In the genomic region with DNA sequence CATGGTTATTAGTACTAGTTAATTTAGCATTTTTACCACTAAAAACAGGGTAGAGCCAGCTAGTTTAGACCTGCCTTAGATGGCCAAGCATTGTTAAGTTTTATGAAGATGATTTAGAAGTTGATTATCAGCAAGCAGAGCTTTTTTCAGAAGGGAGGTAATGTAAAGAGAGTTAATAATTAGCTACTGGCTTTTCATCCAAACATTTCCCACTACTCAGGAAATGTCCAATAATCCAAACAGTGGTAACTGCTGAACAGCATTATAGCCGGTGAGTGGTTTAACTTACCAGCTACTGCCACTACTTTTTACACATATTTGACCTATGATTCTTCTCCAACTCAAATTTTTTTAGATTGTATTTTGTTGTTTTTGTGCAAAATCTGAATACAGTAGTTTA, we compare ENCODE assay signal across 11 cellular contexts. TPM values are rescaled to one million over a fixed set of nuclear protein-coding genes. Genes with fewer than 3 reads are reported as not detected.
DNase-seq lines count a peak whose midpoint lies in the region; ATAC-seq, FAIRE-seq and TF ChIP-seq lines count a peak whose summit lies in the region.
"Had no signal": no experiment of that assay in that cellular context is flagged by ENCODE, and none has a peak within 500 bp of the region (broad histone marks: within the 10 kb centered on the region; RNA-seq: fewer than 3 reads in every experiment).

No MANE protein-coding gene starts in this region.

- no peak for ATAC-seq in HG02642 (IDR thresholded peaks at IDR 0.05; ENCODE audit: poor library complexity, unreplicated experiment)

- H3K9ac ChIP-seq in HUES6 (ENCODE audit: low read length) (no peak overlapping the region), neural progenitor cell (no peak overlapping the region)

- no peaks in the 10 kb centered on the region for H3K4me1 Mint-ChIP-seq in neural progenitor cell

- H3K4me1 ChIP-seq in HUES6 (ENCODE audit: control insufficient read depth, insufficient read depth, low read length) (peaks cover 10% of the 10 kb centered on the region; the same call in 1 of the 2 replicates), neural progenitor cell (no peaks in the 10 kb centered on the region)

- H4K20me1 ChIP-seq in neural progenitor cell (ENCODE audit: low read depth), result no peaks in the 10 kb centered on the region

- no peaks in the 10 kb centered on the region for H3K27me3 ChIP-seq in AG04450 (ENCODE audit: control insufficient read depth, insufficient read depth, low read length)
- H3K27me3 ChIP-seq in HUES6 (ENCODE audit: control insufficient read depth, insufficient read depth, low read length), result no peaks in the 10 kb centered on the region
- H3K27me3 ChIP-seq in neural progenitor cell, result peaks cover 19% of the 10 kb centered on the region

- POLR2A ChIA-PET in AG04450 (lab: Yijun Ruan, JAX), result interaction anchor here (1.8 kb wide), 1 partner anchor 10 kb away, joined by 9 read pairs; no protein-coding TSS in a partner anchor

- H3K9me3 ChIP-seq in AG04450 (ENCODE audit: control insufficient read depth, insufficient read depth, low read length) (no peaks in the 10 kb centered on the region), HUES6 (ENCODE audit: control insufficient read depth, insufficient read depth, low read depth, low read length) (no peaks in the 10 kb centered on the region), neural progenitor cell (ENCODE audit: low read depth) (no peaks in the 10 kb centered on the region)

- peak overlapping the region; percentile 89 for H3K4me3 Mint-ChIP-seq in neural progenitor cell

- no peak overlapping the region for H3K4me2 ChIP-seq in neural progenitor cell

- TF ChIP-seq CTCF in AG04450 (IDR thresholded peaks at IDR 0.05; ENCODE audit: low read depth, low read length) (no peak), coronary artery (IDR thresholded peaks at IDR 0.05) (no peak), neural progenitor cell (IDR thresholded peaks at IDR 0.05) (no peak)

- H2AFZ ChIP-seq in neural progenitor cell (replicated peaks), result no peak overlapping the region

- no peaks in the 10 kb centered on the region for H3K36me3 ChIP-seq in HUES6 (ENCODE audit: control insufficient read depth, insufficient read depth, low read length)
- H3K36me3 ChIP-seq in neural progenitor cell, result no peaks in the 10 kb centered on the region

- no peaks in the 10 kb centered on the region for H3K79me2 ChIP-seq in neural progenitor cell (ENCODE audit: low read depth)

- CTCF ChIA-PET in AG04450 (lab: Charles Lee), result interaction anchor here (0.8 to 2.5 kb wide), 2 partner anchors 12 to 126 kb away, joined by 3 to 13 read pairs; no protein-coding TSS in a partner anchor

- DNase-seq in AG04450 (ENCODE audit: low read depth, low spot score) (no peak), coronary artery (ENCODE audit: low spot score) (no peak), neural progenitor cell (ENCODE audit: low spot score) (no peak), RCC 7860 (ENCODE audit: low spot score) (no peak), activated gamma-delta T cell treated with Interleukin-2 at 50 U/mL for 16 hours (no peak), SIG-M5 treated with dmso at 0.1 percent for 504 hours (lab: John Stamatoyannopoulos, UW; ENCODE audit: unreplicated experiment) (no peak)
- DNase-seq: dermis blood vessel endothelial cell; DMS79 treated with DMSO at 0.1 percent for 48 hours; stimulated activated CD4-positive, alpha-beta T cell treated with anti-CD3 and anti-CD28 coated beads, Interleukin-4, amount 100 ng/mL, for 4 hours had no signal

- H3K4me3 ChIP-seq in AG04450 (ENCODE audit: low read depth, low read length) (peak overlapping the region; percentile 77), HUES6 (ENCODE audit: low read depth, low read length) (peak overlapping the region; percentile 77), coronary artery (peak overlapping the region; percentile 83), neural progenitor cell (no peak overlapping the region)

- peaks cover 4% of the 10 kb centered on the region for H3K27me3 Mint-ChIP-seq in neural progenitor cell (ENCODE audit: insufficient read depth, low read depth)

- H3F3A ChIP-seq in neural progenitor cell (ENCODE audit: low read depth), result peaks cover 19% of the 10 kb centered on the region

- H3K36me3 Mint-ChIP-seq in neural progenitor cell, result no peaks in the 10 kb centered on the region

- no peak for FAIRE-seq in RCC 7860 (lab: Jason Lieb, UNC)

- H3K27ac Mint-ChIP-seq in neural progenitor cell, result no peak overlapping the region

- H3K9me3 Mint-ChIP-seq in neural progenitor cell, result peaks cover 4% of the 10 kb centered on the region

- H3K27ac ChIP-seq in AG04450 (ENCODE audit: low read depth, low read length), result no peak overlapping the region
- H3K27ac ChIP-seq in HUES6 (ENCODE audit: low read depth, low read length), result no peak overlapping the region
- peak overlapping the region; percentile 92 to 97 for H3K27ac ChIP-seq in coronary artery
- no peak overlapping the region for H3K27ac ChIP-seq in neural progenitor cell

RNA-seq across cellular contexts. Expression of gene ITGA1, which starts 1.7 kb away (rescaled TPM):
- polyA plus RNA-seq in AG04450 (2011; rRNA removed), result 136 and 148 TPM in 2 replicates
- polyA minus RNA-seq in AG04450 (2011; rRNA and poly(A)+ RNA removed), result 179 and 290 TPM in 2 replicates
- 2.2 and 3.9 TPM in 2 replicates for total RNA-seq in neural progenitor cell (ENCODE audit: low replicate concordance)

RNA-seq across cellular contexts. Expression of gene PELO, which starts 1.7 kb away (rescaled TPM):
- polyA plus RNA-seq in AG04450 (2011; rRNA removed), result 49.4 TPM in 2 replicates
- polyA minus RNA-seq in AG04450 (2011; rRNA and poly(A)+ RNA removed), result 62.8 and 85.1 TPM in 2 replicates
- 8.5 and 11.7 TPM in 2 replicates for total RNA-seq in neural progenitor cell (ENCODE audit: low replicate concordance)

Comparison
In these comparisons a context has a peak if more than half of its experiments do, and no peak if none do; other contexts are left out.
1. H3K27ac ChIP-seq: peak in coronary artery (2 of 2); none in AG04450 (single experiment), HUES6 (single experiment) and neural progenitor cell (single experiment).